9 cellular contexts compared by ENCODE assay signal in the genomic region with DNA sequence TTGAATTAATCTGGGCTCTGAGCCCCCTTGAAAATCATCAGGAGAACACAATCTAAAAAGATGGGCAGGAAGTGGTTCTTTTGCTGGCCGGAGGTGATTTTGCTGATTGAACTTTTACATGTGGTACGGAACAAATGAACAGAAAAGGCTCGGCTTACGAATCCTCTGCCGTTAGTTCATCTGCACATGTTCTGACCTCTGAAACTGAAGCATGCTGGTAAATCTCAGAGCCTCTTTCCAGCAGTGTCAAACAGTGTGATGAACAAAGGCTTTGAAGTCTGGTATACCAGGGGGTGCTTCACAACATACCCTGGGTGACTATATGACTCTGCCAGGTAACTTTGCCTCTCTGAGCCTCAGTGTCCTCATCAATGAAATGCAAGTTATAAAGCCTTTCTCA.
DNase-seq lines count a peak whose midpoint lies in the region; ATAC-seq and TF ChIP-seq lines count a peak whose summit lies in the region.
"Had no signal": no experiment of that assay in that cellular context is flagged by ENCODE, and none has a peak within 500 bp of the region (broad histone marks: within the 10 kb centered on the region; RNA-seq: fewer than 3 reads in every experiment).

No MANE protein-coding gene starts in this region.

- peak overlapping the region; percentile 72 for H3K4me2 ChIP-seq in osteoblast (ENCODE audit: insufficient read depth, low read length)

- H3K4me3 ChIP-seq in osteoblast (ENCODE audit: insufficient read depth, low read length) (peak overlapping the region; percentile 8), Peyer's patch (no peak overlapping the region), WERI-Rb-1 (ENCODE audit: low read depth, low read length) (no peak overlapping the region)

- H3K27me3 Mint-ChIP-seq in activated naive CD8-positive, alpha-beta T cell treated with anti-CD3 and anti-CD28 coated beads for 36 hours: no peaks in the 10 kb centered on the region

- no peaks in the 10 kb centered on the region for H4K20me1 ChIP-seq in osteoblast (ENCODE audit: insufficient read depth, low read length)

- no peaks in the 10 kb centered on the region for H3K36me3 Mint-ChIP-seq in activated naive CD8-positive, alpha-beta T cell treated with anti-CD3 and anti-CD28 coated beads for 36 hours

- H3K36me3 ChIP-seq in osteoblast (ENCODE audit: insufficient read depth, low read length) (no peaks in the 10 kb centered on the region), Peyer's patch (no peaks in the 10 kb centered on the region), WERI-Rb-1 (no peaks in the 10 kb centered on the region)

- H3K9me3 ChIP-seq in osteoblast (ENCODE audit: low read depth, low read length) (no peaks in the 10 kb centered on the region), Peyer's patch (no peaks in the 10 kb centered on the region), WERI-Rb-1 (ENCODE audit: severe bottlenecking) (no peaks in the 10 kb centered on the region)

- ATAC-seq in HG02642 (IDR thresholded peaks at IDR 0.05; ENCODE audit: poor library complexity, unreplicated experiment) (peak; percentile 33), GM18870 (IDR thresholded peaks at IDR 0.05; ENCODE audit: unreplicated experiment) (no peak)

- peak overlapping the region; percentile 41 for H2AFZ ChIP-seq in osteoblast (ENCODE audit: low read length)

- peak overlapping the region; percentile 56 for H3K4me3 Mint-ChIP-seq in activated naive CD8-positive, alpha-beta T cell treated with anti-CD3 and anti-CD28 coated beads for 36 hours

- TF ChIP-seq CTCF in osteoblast (IDR thresholded peaks at IDR 0.05; ENCODE audit: extremely low read depth, low read depth, low read length) (no peak), Peyer's patch (IDR thresholded peaks at IDR 0.05) (no peak), WERI-Rb-1 (IDR thresholded peaks at IDR 0.05; ENCODE audit: low read depth, low read length) (no peak)

- H3K9me3 Mint-ChIP-seq in activated naive CD8-positive, alpha-beta T cell treated with anti-CD3 and anti-CD28 coated beads for 36 hours: no peaks in the 10 kb centered on the region

- peaks cover 59% of the 10 kb centered on the region for H3K4me1 ChIP-seq in osteoblast (ENCODE audit: insufficient read depth, low read length)
- H3K4me1 ChIP-seq in Peyer's patch: peaks cover 0 to 17% (median 1%) of the 10 kb centered on the region in 4 donors

- peak; percentile 1 for DNase-seq in ELR (ENCODE audit: low read depth)
- DNase-seq in activated naive CD8-positive, alpha-beta T cell treated with anti-CD3 and anti-CD28 coated beads for 36 hours: peak; percentile 21
- no peak for DNase-seq in osteoblast (ENCODE audit: insufficient read length, low spot score, missing footprints)
- no peak for DNase-seq in Peyer's patch
- no peak for DNase-seq in iPS-NIHi11 (ENCODE audit: low spot score)
- no peak for DNase-seq in WERI-Rb-1
- DNase-seq: NCI-H2227 treated with DMSO at 0.1 percent for 48 hours had no signal

- peaks cover 32% of the 10 kb centered on the region for H3K4me1 Mint-ChIP-seq in activated naive CD8-positive, alpha-beta T cell treated with anti-CD3 and anti-CD28 coated beads for 36 hours

- no peaks in the 10 kb centered on the region for H3K79me2 ChIP-seq in osteoblast (ENCODE audit: insufficient read depth, low read length)

- H3K27ac ChIP-seq in osteoblast (ENCODE audit: low read depth, low read length) (peak overlapping the region; percentile 95), Peyer's patch (no peak overlapping the region), WERI-Rb-1 (no peak overlapping the region)

- TF ChIP-seq POLR2A in Peyer's patch (IDR thresholded peaks at IDR 0.05): no peak

- peak overlapping the region; percentile 80 for H3K27ac Mint-ChIP-seq in activated naive CD8-positive, alpha-beta T cell treated with anti-CD3 and anti-CD28 coated beads for 36 hours

- no peaks in the 10 kb centered on the region for H3K27me3 ChIP-seq in osteoblast (ENCODE audit: insufficient read depth, low read length)
- no peaks in the 10 kb centered on the region for H3K27me3 ChIP-seq in Peyer's patch
- H3K27me3 ChIP-seq in WERI-Rb-1 (ENCODE audit: insufficient read depth, low read depth, severe bottlenecking): no peaks in the 10 kb centered on the region

Comparison
In these comparisons a context has a peak if more than half of its experiments do, and no peak if none do; other contexts are left out.
1. DNase-seq: peak in ELR (single experiment) and activated naive CD8-positive, alpha-beta T cell treated with anti-CD3 and anti-CD28 coated beads for 36 hours (single experiment); none in osteoblast (single experiment), Peyer's patch (0 of 3), iPS-NIHi11 (single experiment) and WERI-Rb-1 (single experiment).